In genomic region chr14:100438678-100439592, GRCh38 we compare ENCODE assay signal across 7 cellular contexts.
A peak's percentile ranks its signal among the peaks of the same experiment; 100 is the strongest.
DNase-seq lines count a peak whose midpoint lies in the region; ATAC-seq and TF ChIP-seq lines count a peak whose summit lies in the region.

No MANE protein-coding gene starts in this region.

- no peak overlapping the region for H3K27ac ChIP-seq in HEK293 (ENCODE audit: extremely low read depth, low read depth, low read length)
- peak overlapping the region; percentile 45 for H3K27ac ChIP-seq in epithelial cell of prostate

- H3K36me3 ChIP-seq in HEK293 (ENCODE audit: control insufficient read depth in 2 of 2, insufficient read depth in 1 of 2, low read length in 2 of 2) = no peaks in the 10 kb centered on the region

- TF ChIP-seq CTCF in HEK293 (tag by site-specific recombination; IDR thresholded peaks at IDR 0.05) = no peak

- H3K4me3 ChIP-seq in HEK293 (ENCODE audit: low read depth, low read length) = no peak overlapping the region

- no peaks in the 10 kb centered on the region for H3K9me3 ChIP-seq in HEK293 (ENCODE audit: control insufficient read depth, insufficient read depth, low read depth, low read length)

- ATAC-seq in SK-N-SH treated with all-trans-retinoic acid at 6 μM for 48 hours = peak; percentile 62
- no peak for ATAC-seq in HG03460 (IDR thresholded peaks at IDR 0.05; ENCODE audit: unreplicated experiment)

- POLR2A ChIA-PET in HEK293 (lab: Yijun Ruan, JAX) = interaction anchor here (1.5 kb wide), 1 partner anchor 38 kb away, joined by 9 read pairs; no protein-coding TSS in a partner anchor

- CTCF ChIA-PET in HEK293 (lab: Yijun Ruan, JAX) = interaction anchor here (0.5 to 6.0 kb wide), 19 partner anchors 12 to 540 kb away, joined by 3 to 68 read pairs (median 5); no protein-coding TSS in a partner anchor

- peaks cover 7% of the 10 kb centered on the region; the same call in 1 of the 2 replicates for H3K4me1 ChIP-seq in HEK293 (ENCODE audit: control insufficient read depth, insufficient read depth, low read length)

- DNase-seq in epithelial cell of prostate (ENCODE audit: low read depth, low spot score) (peak; percentile 89), NAMALWA (ENCODE audit: low spot score) (no peak)
- peak; percentile 10 to 30 for DNase-seq in stimulated activated CD4-positive, alpha-beta T cell treated with anti-CD3 and anti-CD28 coated beads, Interleukin-12 subunit alpha, Interleukin-12 subunit beta, amount 100 ng/mL, for 24 hours (ENCODE audit: low read depth in 2 of 2)
- DNase-seq in effector CD8-positive, alpha-beta T cell (lab: John Stamatoyannopoulos, UW) = no peak

TF ChIP-seq in HEK293, 187 proteins besides CTCF, POLR2A, EP300 and RAD21 (continues in another document):
- peak; percentile 71 for TF ChIP-seq ZNF629 (tag by site-specific recombination; IDR thresholded peaks at IDR 0.05)
- TF ChIP-seq ZNF184 (tag by site-specific recombination; IDR thresholded peaks at IDR 0.05) = no peak
- no peak for TF ChIP-seq ZNF114 (tag by site-specific recombination; IDR thresholded peaks at IDR 0.05)
- 0 out of 2 replicates have a peak, but pooled peaks have one; percentile 27 for TF ChIP-seq KLF9 (tag by site-specific recombination; IDR thresholded peaks at IDR 0.05; ENCODE audit: low read depth)
- no peak; the same call in 1 of the 2 replicates for TF ChIP-seq ZNF473 (tag by site-specific recombination; IDR thresholded peaks at IDR 0.05)
- TF ChIP-seq, protein P1, sequence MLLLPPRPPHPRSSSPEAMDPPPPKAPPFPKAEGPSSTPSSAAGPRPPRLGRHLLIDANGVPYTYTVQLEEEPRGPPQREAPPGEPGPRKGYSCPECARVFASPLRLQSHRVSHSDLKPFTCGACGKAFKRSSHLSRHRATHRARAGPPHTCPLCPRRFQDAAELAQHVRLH (tag by site-specific recombination; IDR thresholded peaks at IDR 0.05) = 0 out of 2 replicates have a peak, but pooled peaks have one; percentile 36
- TF ChIP-seq FEZF1 (tag by site-specific recombination; IDR thresholded peaks at IDR 0.05) = peak; percentile 78
- no peak for TF ChIP-seq ZBTB48 (tag by site-specific recombination; IDR thresholded peaks at IDR 0.05)
- TF ChIP-seq, protein P2, sequence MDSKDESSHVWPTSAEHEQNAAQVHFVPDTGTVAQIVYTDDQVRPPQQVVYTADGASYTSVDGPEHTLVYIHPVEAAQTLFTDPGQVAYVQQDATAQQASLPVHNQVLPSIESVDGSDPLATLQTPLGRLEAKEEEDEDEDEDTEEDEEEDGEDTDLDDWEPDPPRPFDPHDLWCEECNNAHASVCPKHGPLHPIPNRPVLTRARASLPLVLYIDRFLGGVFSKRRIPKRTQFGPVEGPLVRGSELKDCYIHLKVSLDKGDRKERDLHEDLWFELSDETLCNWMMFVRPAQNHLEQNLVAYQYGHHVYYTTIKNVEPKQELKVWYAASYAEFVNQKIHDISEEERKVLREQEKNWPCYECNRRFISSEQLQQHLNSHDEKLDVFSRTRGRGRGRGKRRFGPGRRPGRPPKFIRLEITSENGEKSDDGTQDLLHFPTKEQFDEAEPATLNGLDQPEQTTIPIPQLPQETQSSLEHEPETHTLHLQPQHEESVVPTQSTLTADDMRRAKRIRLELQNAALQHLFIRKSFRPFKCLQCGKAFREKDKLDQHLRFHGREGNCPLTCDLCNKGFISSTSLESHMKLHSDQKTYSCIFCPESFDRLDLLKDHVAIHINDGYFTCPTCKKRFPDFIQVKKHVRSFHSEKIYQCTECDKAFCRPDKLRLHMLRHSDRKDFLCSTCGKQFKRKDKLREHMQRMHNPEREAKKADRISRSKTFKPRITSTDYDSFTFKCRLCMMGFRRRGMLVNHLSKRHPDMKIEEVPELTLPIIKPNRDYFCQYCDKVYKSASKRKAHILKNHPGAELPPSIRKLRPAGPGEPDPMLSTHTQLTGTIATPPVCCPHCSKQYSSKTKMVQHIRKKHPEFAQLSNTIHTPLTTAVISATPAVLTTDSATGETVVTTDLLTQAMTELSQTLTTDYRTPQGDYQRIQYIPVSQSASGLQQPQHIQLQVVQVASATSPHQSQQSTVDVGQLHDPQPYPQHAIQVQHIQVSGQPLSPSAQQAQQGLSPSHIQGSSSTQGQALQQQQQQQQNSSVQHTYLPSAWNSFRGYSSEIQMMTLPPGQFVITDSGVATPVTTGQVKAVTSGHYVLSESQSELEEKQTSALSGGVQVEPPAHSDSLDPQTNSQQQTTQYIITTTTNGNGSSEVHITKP (tag by site-specific recombination; IDR thresholded peaks at IDR 0.05) = no peak
- peak; percentile 52; the same call in 1 of the 2 replicates for TF ChIP-seq BCL11A (tag by site-specific recombination; IDR thresholded peaks at IDR 0.05; ENCODE audit: low read depth)
- TF ChIP-seq ZBTB1 (tag by site-specific recombination; IDR thresholded peaks at IDR 0.05) = peak; percentile 69; the same call in 1 of the 2 replicates
- peak; percentile 81 for TF ChIP-seq SCRT1 (tag by site-specific recombination; IDR thresholded peaks at IDR 0.05; ENCODE audit: borderline replicate concordance)
- no peak for TF ChIP-seq ZNF404 (tag by site-specific recombination; IDR thresholded peaks at IDR 0.05)
- no peak for TF ChIP-seq ZBTB7A (tag by site-specific recombination; IDR thresholded peaks at IDR 0.05; ENCODE audit: low read depth)
- peak; percentile 93 for TF ChIP-seq EGR2 (tag by site-specific recombination; IDR thresholded peaks at IDR 0.05; ENCODE audit: low read depth)
- peak; percentile 47; the same call in 1 of the 2 replicates for TF ChIP-seq OSR2 (tag by site-specific recombination; IDR thresholded peaks at IDR 0.05)
- 0 out of 2 replicates have a peak, but pooled peaks have one; percentile 30 for TF ChIP-seq ZNF24 (tag by site-specific recombination; IDR thresholded peaks at IDR 0.05)
- no peak for TF ChIP-seq WT1 (tag by site-specific recombination; IDR thresholded peaks at IDR 0.05)

TF ChIP-seq in SK-N-SH treated with all-trans-retinoic acid at 6 μM for 48 hours, 23 proteins besides CTCF, POLR2A, EP300 and RAD21:
- TF ChIP-seq TCF4 (CRISPR knock-in tag; IDR thresholded peaks at IDR 0.05; ENCODE audit: borderline replicate concordance) (peak; percentile 25; the same call in 1 of the 2 replicates), CREB5 (CRISPR knock-in tag; IDR thresholded peaks at IDR 0.05; ENCODE audit: low read depth) (no peak), ESRRG (CRISPR knock-in tag; IDR thresholded peaks at IDR 0.05) (no peak), ISL1 (CRISPR knock-in tag; IDR thresholded peaks at IDR 0.05) (0 out of 2 replicates have a peak, but pooled peaks have one; percentile 33), POU6F1 (CRISPR knock-in tag; IDR thresholded peaks at IDR 0.05; ENCODE audit: borderline replicate concordance, low read depth) (no peak)
- TF ChIP-seq, protein P3, sequence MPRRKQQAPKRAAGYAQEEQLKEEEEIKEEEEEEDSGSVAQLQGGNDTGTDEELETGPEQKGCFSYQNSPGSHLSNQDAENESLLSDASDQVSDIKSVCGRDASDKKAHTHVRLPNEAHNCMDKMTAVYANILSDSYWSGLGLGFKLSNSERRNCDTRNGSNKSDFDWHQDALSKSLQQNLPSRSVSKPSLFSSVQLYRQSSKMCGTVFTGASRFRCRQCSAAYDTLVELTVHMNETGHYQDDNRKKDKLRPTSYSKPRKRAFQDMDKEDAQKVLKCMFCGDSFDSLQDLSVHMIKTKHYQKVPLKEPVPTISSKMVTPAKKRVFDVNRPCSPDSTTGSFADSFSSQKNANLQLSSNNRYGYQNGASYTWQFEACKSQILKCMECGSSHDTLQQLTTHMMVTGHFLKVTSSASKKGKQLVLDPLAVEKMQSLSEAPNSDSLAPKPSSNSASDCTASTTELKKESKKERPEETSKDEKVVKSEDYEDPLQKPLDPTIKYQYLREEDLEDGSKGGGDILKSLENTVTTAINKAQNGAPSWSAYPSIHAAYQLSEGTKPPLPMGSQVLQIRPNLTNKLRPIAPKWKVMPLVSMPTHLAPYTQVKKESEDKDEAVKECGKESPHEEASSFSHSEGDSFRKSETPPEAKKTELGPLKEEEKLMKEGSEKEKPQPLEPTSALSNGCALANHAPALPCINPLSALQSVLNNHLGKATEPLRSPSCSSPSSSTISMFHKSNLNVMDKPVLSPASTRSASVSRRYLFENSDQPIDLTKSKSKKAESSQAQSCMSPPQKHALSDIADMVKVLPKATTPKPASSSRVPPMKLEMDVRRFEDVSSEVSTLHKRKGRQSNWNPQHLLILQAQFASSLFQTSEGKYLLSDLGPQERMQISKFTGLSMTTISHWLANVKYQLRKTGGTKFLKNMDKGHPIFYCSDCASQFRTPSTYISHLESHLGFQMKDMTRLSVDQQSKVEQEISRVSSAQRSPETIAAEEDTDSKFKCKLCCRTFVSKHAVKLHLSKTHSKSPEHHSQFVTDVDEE (CRISPR knock-in tag; IDR thresholded peaks at IDR 0.05) = 0 out of 2 replicates have a peak, but pooled peaks have one; percentile 44

Comparison
In these comparisons a context has a peak if more than half of its experiments do, and no peak if none do; other contexts are left out.
1. DNase-seq: peak in epithelial cell of prostate (single experiment) and stimulated activated CD4-positive, alpha-beta T cell treated with anti-CD3 and anti-CD28 coated beads, Interleukin-12 subunit alpha, Interleukin-12 subunit beta, amount 100 ng/mL, for 24 hours (2 of 2); none in effector CD8-positive, alpha-beta T cell (single experiment) and NAMALWA (single experiment).
2. Of the 2 proteins assayed by ChIP-seq in both HEK293 and SK-N-SH treated with all-trans-retinoic acid at 6 μM for 48 hours: peak only in HEK293: PATZ1; only in SK-N-SH treated with all-trans-retinoic acid at 6 μM for 48 hours: none; in both: none; in neither: 1.